In the genomic region with DNA sequence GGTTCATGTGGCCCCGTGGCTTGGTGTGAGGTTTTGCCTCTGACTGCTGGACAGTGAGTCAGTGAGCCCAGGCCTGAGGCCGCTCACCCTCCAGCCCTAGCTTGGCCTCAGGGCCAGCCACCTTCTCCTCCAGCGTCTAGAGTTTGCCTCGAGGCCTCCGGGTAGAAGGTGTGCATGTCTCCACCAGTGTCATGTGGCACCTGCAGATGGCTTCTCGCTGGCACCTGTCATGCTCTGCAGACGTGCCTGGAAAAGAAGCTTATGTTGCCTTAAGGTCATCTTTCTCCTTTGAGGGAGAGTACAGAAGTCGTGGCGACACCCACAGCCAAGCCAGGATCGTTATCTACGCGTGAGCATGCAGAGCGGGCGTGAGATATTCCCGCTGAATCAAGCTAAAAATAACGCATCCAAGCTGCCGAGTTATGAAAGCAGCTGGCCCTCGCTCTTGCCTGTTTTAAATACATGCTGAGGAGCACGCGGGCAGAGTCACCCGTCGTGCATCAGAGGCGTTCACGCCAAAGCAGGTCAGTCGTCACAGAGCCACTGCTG, we compare ENCODE assay signal across 15 cellular contexts.
DNase-seq lines count a peak whose midpoint lies in the region; ATAC-seq and TF ChIP-seq lines count a peak whose summit lies in the region.
"Had no signal": no experiment of that assay in that cellular context is flagged by ENCODE, and none has a peak within 500 bp of the region (broad histone marks: within the 10 kb centered on the region; RNA-seq: fewer than 3 reads in every experiment).

No MANE protein-coding gene starts in this region.

- H3K4me1 Mint-ChIP-seq in activated T-helper 1 cell treated with anti-CD3 and anti-CD28 coated beads, Interleukin-12 subunit alpha, Interleukin-12 subunit beta, Interleukin-2, Interleukin-4 antibody, amounts not matched to agents 30 ng/mL and 10 ng/mL and 1 ng/mL, durations not matched to agents 14 hours and 24 hours and 36 hours (ENCODE audit: low read depth) = no peaks in the 10 kb centered on the region
- H3K4me1 Mint-ChIP-seq in natural killer cell = no peaks in the 10 kb centered on the region

- intact Hi-C loops in uterus (cut with DNase I; ENCODE audit: low total_unique reads) (no loop called here), natural killer cell (cut with micrococcal nuclease) (no loop called here)
- intact Hi-C loops in activated T-helper 1 cell treated with anti-CD3 and anti-CD28 coated beads, Interleukin-12 subunit alpha, Interleukin-12 subunit beta, Interleukin-2, Interleukin-4 antibody, amounts not matched to agents 30 ng/mL and 10 ng/mL and 1 ng/mL, durations not matched to agents 14 hours and 24 hours and 36 hours (cut with micrococcal nuclease) = no loop called here

- H3K27me3 ChIP-seq in gastroesophageal sphincter (no peaks in the 10 kb centered on the region), uterus (no peaks in the 10 kb centered on the region)
- H3K27me3 ChIP-seq: sigmoid colon had no signal

- no peak for TF ChIP-seq EP300 in gastroesophageal sphincter (IDR thresholded peaks at IDR 0.05)

- peak; percentile 54 for ATAC-seq in gastroesophageal sphincter
- ATAC-seq in natural killer cell = no peak
- ATAC-seq: Panc1 had no signal

- no peaks in the 10 kb centered on the region for H3K9me3 Mint-ChIP-seq in activated T-helper 1 cell treated with anti-CD3 and anti-CD28 coated beads, Interleukin-12 subunit alpha, Interleukin-12 subunit beta, Interleukin-2, Interleukin-4 antibody, amounts not matched to agents 30 ng/mL and 10 ng/mL and 1 ng/mL, durations not matched to agents 14 hours and 24 hours and 36 hours
- no peaks in the 10 kb centered on the region for H3K9me3 Mint-ChIP-seq in natural killer cell
- H3K9me3 Mint-ChIP-seq: stimulated activated naive CD8-positive, alpha-beta T cell treated with anti-CD3 and anti-CD28 coated beads, Interleukin-15, Interleukin-2, amounts not matched to agents 100 ng/mL and 50 ng/mL, for 24 hours had no signal

- H3K9me3 ChIP-seq in gastroesophageal sphincter (no peaks in the 10 kb centered on the region), uterus (no peaks in the 10 kb centered on the region)
- H3K9me3 ChIP-seq: sigmoid colon had no signal

- H3K27ac ChIP-seq in gastroesophageal sphincter (peak overlapping the region in 3 of 4 donors; percentile 32 to 64 (median 43)), uterus (peak overlapping the region in 1 of 2 donors; percentile 22)
- H3K27ac ChIP-seq: sigmoid colon had no signal

- H3K4me1 ChIP-seq in gastroesophageal sphincter = peaks cover 0 to 24% (median 0%) of the 10 kb centered on the region in 3 donors
- H3K4me1 ChIP-seq in uterus = no peaks in the 10 kb centered on the region
- H3K4me1 ChIP-seq: sigmoid colon had no signal

- TF ChIP-seq CTCF in gastroesophageal sphincter (IDR thresholded peaks at IDR 0.05) (no peak), uterus (IDR thresholded peaks at IDR 0.05) (no peak), natural killer cell (IDR thresholded peaks at IDR 0.05) (no peak)

- peak; percentile 92 for DNase-seq in NCI-H2171 treated with DMSO at 0.1 percent for 48 hours (lab: John Stamatoyannopoulos, UW)
- peak; percentile 59 for DNase-seq in myocyte (ENCODE audit: low read depth)
- DNase-seq in uterus = peak; percentile 23 to 50
- no peak for DNase-seq in activated T-helper 1 cell treated with anti-CD3 and anti-CD28 coated beads, Interleukin-12 subunit alpha, Interleukin-12 subunit beta, Interleukin-2, Interleukin-4 antibody, amounts not matched to agents 30 ng/mL and 10 ng/mL and 1 ng/mL, durations not matched to agents 14 hours and 24 hours and 36 hours (ENCODE audit: low spot score)
- DNase-seq in natural killer cell = no peak
- no peak for DNase-seq in central memory CD4-positive, alpha-beta T cell
- DNase-seq: cortex of kidney; foreskin fibroblast; KG1; NCI-H1092 treated with DMSO at 0.1 percent for 48 hours; sigmoid colon; stimulated activated CD4-positive, alpha-beta T cell treated with anti-CD3 and anti-CD28 coated beads, Interleukin-1b, Interleukin-23, amount 100 ng/mL, for 48 hours had no signal

- H3K4me3 ChIP-seq in gastroesophageal sphincter (no peak overlapping the region), uterus (no peak overlapping the region)
- H3K4me3 ChIP-seq: sigmoid colon had no signal

- 33 to 59% methylated on average over 5 to 15 of the region's 25 CpGs for WGBS in gastroesophageal sphincter (ENCODE audit: low coverage in 1 of 2), 2 donors

- H3K27me3 Mint-ChIP-seq in activated T-helper 1 cell treated with anti-CD3 and anti-CD28 coated beads, Interleukin-12 subunit alpha, Interleukin-12 subunit beta, Interleukin-2, Interleukin-4 antibody, amounts not matched to agents 30 ng/mL and 10 ng/mL and 1 ng/mL, durations not matched to agents 14 hours and 24 hours and 36 hours (ENCODE audit: insufficient read depth) = no peaks in the 10 kb centered on the region
- H3K27me3 Mint-ChIP-seq in natural killer cell (ENCODE audit: low read depth in 2 of 2) = no peaks in the 10 kb centered on the region
- H3K27me3 Mint-ChIP-seq: stimulated activated naive CD8-positive, alpha-beta T cell treated with anti-CD3 and anti-CD28 coated beads, Interleukin-15, Interleukin-2, amounts not matched to agents 100 ng/mL and 50 ng/mL, for 24 hours had no signal

- no peaks in the 10 kb centered on the region for H3K36me3 Mint-ChIP-seq in activated T-helper 1 cell treated with anti-CD3 and anti-CD28 coated beads, Interleukin-12 subunit alpha, Interleukin-12 subunit beta, Interleukin-2, Interleukin-4 antibody, amounts not matched to agents 30 ng/mL and 10 ng/mL and 1 ng/mL, durations not matched to agents 14 hours and 24 hours and 36 hours (ENCODE audit: low read depth)
- no peaks in the 10 kb centered on the region for H3K36me3 Mint-ChIP-seq in natural killer cell

- no peak overlapping the region for H3K4me3 Mint-ChIP-seq in activated T-helper 1 cell treated with anti-CD3 and anti-CD28 coated beads, Interleukin-12 subunit alpha, Interleukin-12 subunit beta, Interleukin-2, Interleukin-4 antibody, amounts not matched to agents 30 ng/mL and 10 ng/mL and 1 ng/mL, durations not matched to agents 14 hours and 24 hours and 36 hours
- H3K4me3 Mint-ChIP-seq in natural killer cell = no peak overlapping the region
- H3K4me3 Mint-ChIP-seq: stimulated activated naive CD8-positive, alpha-beta T cell treated with anti-CD3 and anti-CD28 coated beads, Interleukin-15, Interleukin-2, amounts not matched to agents 100 ng/mL and 50 ng/mL, for 24 hours had no signal

- peaks cover 0 to 95% of the 10 kb centered on the region in 2 donors for H3K36me3 ChIP-seq in gastroesophageal sphincter
- no peaks in the 10 kb centered on the region for H3K36me3 ChIP-seq in uterus

- TF ChIP-seq POLR2A in gastroesophageal sphincter (IDR thresholded peaks at IDR 0.05) (no peak), uterus (IDR thresholded peaks at IDR 0.05) (no peak)

- no peak overlapping the region for H3K27ac Mint-ChIP-seq in activated T-helper 1 cell treated with anti-CD3 and anti-CD28 coated beads, Interleukin-12 subunit alpha, Interleukin-12 subunit beta, Interleukin-2, Interleukin-4 antibody, amounts not matched to agents 30 ng/mL and 10 ng/mL and 1 ng/mL, durations not matched to agents 14 hours and 24 hours and 36 hours
- H3K27ac Mint-ChIP-seq in natural killer cell = no peak overlapping the region
- H3K27ac Mint-ChIP-seq: stimulated activated naive CD8-positive, alpha-beta T cell treated with anti-CD3 and anti-CD28 coated beads, Interleukin-15, Interleukin-2, amounts not matched to agents 100 ng/mL and 50 ng/mL, for 24 hours had no signal

Comparison
In these comparisons a context has a peak if more than half of its experiments do, and no peak if none do; other contexts are left out.
1. DNase-seq: peak in NCI-H2171 treated with DMSO at 0.1 percent for 48 hours (single experiment), myocyte (single experiment) and uterus (2 of 2); none in activated T-helper 1 cell treated with anti-CD3 and anti-CD28 coated beads, Interleukin-12 subunit alpha, Interleukin-12 subunit beta, Interleukin-2, Interleukin-4 antibody, amounts not matched to agents 30 ng/mL and 10 ng/mL and 1 ng/mL, durations not matched to agents 14 hours and 24 hours and 36 hours (single experiment), natural killer cell (single experiment) and central memory CD4-positive, alpha-beta T cell (single experiment).